ENCODE assay signal across 1 cellular context in the genomic region with DNA sequence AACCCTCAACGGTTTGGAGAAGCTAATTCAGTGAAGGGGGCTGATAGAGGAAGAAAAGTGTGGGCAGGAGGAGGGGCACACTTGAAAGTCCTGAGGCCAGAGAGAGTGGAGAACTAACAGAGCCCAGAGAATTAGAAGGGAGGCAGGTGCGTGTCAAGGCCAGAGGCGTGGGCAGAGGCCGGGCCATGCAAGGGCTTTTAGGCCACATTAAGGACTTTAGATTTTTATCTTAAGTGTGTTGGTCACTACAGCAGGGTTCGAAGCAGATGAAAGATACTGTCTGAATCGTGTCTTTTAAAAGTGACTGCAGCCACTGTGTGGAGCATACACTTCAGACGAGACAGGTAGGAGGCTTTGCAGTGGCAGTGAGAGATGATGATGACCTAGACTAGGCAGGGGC.
TF ChIP-seq lines count a peak whose summit lies in the region.

No MANE protein-coding gene starts in this region.

TF ChIP-seq in IMR-90, 13 proteins besides CTCF, POLR2A, EP300 and RAD21:
- TF ChIP-seq RFX5 (IDR thresholded peaks at IDR 0.05; ENCODE audit: low read depth, low read length): no peak
- no peak for TF ChIP-seq NFE2L2 (IDR thresholded peaks at IDR 0.05; ENCODE audit: low read depth, low read length)
- TF ChIP-seq CHD1 (IDR thresholded peaks at IDR 0.05; ENCODE audit: low read depth, low read length): no peak
- no peak for TF ChIP-seq BHLHE40 (IDR thresholded peaks at IDR 0.05; ENCODE audit: low read depth, low read length)
- TF ChIP-seq MXI1 (IDR thresholded peaks at IDR 0.05; ENCODE audit: borderline replicate concordance, low read depth, low read length): no peak
- TF ChIP-seq MAZ (IDR thresholded peaks at IDR 0.05; ENCODE audit: borderline replicate concordance, low read depth, low read length): no peak
- TF ChIP-seq SMC3 (IDR thresholded peaks at IDR 0.05; ENCODE audit: low read depth, low read length): no peak
- no peak for TF ChIP-seq CEBPB (IDR thresholded peaks at IDR 0.05; ENCODE audit: low read depth, low read length)
- TF ChIP-seq FOS (IDR thresholded peaks at IDR 0.05; ENCODE audit: low read depth, low read length): no peak
- TF ChIP-seq MAFK (IDR thresholded peaks at IDR 0.05; ENCODE audit: low read depth, low read length): no peak
- TF ChIP-seq, protein P1, sequence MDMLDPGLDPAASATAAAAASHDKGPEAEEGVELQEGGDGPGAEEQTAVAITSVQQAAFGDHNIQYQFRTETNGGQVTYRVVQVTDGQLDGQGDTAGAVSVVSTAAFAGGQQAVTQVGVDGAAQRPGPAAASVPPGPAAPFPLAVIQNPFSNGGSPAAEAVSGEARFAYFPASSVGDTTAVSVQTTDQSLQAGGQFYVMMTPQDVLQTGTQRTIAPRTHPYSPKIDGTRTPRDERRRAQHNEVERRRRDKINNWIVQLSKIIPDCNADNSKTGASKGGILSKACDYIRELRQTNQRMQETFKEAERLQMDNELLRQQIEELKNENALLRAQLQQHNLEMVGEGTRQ (IDR thresholded peaks at IDR 0.05; ENCODE audit: low read depth, low read length): no peak
- TF ChIP-seq, protein P2, sequence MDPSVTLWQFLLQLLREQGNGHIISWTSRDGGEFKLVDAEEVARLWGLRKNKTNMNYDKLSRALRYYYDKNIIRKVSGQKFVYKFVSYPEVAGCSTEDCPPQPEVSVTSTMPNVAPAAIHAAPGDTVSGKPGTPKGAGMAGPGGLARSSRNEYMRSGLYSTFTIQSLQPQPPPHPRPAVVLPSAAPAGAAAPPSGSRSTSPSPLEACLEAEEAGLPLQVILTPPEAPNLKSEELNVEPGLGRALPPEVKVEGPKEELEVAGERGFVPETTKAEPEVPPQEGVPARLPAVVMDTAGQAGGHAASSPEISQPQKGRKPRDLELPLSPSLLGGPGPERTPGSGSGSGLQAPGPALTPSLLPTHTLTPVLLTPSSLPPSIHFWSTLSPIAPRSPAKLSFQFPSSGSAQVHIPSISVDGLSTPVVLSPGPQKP (IDR thresholded peaks at IDR 0.05; ENCODE audit: borderline replicate concordance, low read depth, low read length): no peak
- TF ChIP-seq RCOR1 (IDR thresholded peaks at IDR 0.05; ENCODE audit: insufficient replicate concordance, low read length): no peak
